ENCODE assay signal across 11 cellular contexts in the genomic region with DNA sequence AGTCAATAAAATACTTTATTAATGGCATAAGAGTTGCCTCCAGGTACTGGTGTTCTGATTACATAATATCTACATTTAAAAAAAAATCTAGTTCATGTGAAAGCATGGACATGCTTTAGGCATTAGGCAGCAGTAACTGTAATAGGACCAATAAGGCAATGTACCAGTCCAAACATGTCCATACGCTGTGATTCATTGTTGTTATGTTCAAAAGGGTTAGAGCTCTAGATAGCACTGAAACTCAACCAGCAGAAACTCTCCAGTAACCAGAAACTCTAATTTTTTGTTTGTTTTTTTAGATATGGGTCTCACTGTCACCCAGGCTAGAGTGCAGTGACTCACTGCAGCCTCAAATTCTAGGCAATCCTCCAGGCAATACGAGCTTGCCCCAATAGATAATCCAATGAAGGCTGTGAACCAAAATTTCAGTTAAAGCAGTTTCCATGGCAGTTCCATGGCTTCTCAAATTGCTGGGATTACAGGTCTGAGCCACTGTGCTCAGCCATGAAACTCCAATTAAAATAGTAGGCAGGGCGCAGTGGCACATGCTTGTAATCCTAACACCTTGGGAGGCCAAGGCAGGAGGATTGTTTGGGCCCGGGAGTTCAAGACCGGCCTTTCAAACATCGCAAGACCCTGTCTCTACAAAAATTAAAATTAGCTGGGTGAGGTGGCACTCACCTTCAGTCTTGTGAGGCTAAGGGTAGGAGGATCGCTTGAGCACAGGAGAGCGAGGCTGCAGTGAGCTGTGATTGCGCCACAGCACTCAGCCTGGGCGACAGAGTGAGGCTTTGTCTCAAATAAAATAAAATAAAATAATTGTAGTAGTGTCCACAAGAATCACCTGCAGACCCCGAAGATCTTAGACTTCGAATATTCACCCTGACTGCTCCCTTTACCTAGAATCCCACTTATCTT. TPM values are rescaled to one million over a fixed set of nuclear protein-coding genes. Genes with fewer than 3 reads are reported as not detected.
A peak's percentile ranks its signal among the peaks of the same experiment; 100 is the strongest.
DNase-seq lines count a peak whose midpoint lies in the region; ATAC-seq lines count a peak whose summit lies in the region.
"Had no signal": no experiment of that assay in that cellular context is flagged by ENCODE, and none has a peak within 500 bp of the region (broad histone marks: within the 10 kb centered on the region; RNA-seq: fewer than 3 reads in every experiment).

No MANE protein-coding gene starts in this region.

- DNase-seq in Right ventricle myocardium superior (no peak), cardiac septum (ENCODE audit: low spot score) (no peak), brain pericyte (ENCODE audit: low read depth, low spot score) (peak; percentile 44), left lobe of liver (ENCODE audit: low spot score) (no peak), NOMO-1 (lab: John Stamatoyannopoulos, UW; ENCODE audit: unreplicated experiment in 2 of 2) (no peak), HuH-7.5 (ENCODE audit: low spot score) (no peak)
- DNase-seq: activated T-cell treated with anti-CD3 and anti-CD28 coated beads, Interleukin-2, amount 50 U/mL, for 4 hours; BE2C; stimulated activated CD4-positive, alpha-beta T cell treated with anti-CD3 and anti-CD28 coated beads, Interleukin-4, amount 100 ng/mL, for 4 hours had no signal

- peak; percentile 41 for ATAC-seq in Right ventricle myocardium superior (ENCODE audit: poor library complexity)
- ATAC-seq in left lobe of liver = peak; percentile 67
- no peak for ATAC-seq in GM18907 (IDR thresholded peaks at IDR 0.05; ENCODE audit: unreplicated experiment)
- ATAC-seq in HG03378 (IDR thresholded peaks at IDR 0.05; ENCODE audit: unreplicated experiment) = no peak
- ATAC-seq: activated T-cell treated with anti-CD3 and anti-CD28 coated beads, Interleukin-2, amount 50 U/mL, for 4 hours had no signal

- intact Hi-C loops in Right ventricle myocardium superior (cut with DNase I) = loop anchor here (2.0 kb wide), 1 partner anchor 33 kb away; no protein-coding TSS in a partner anchor
- intact Hi-C loops in cardiac septum (cut with DNase I) = no loop called here

RNA-seq across cellular contexts. Expression of a gene that starts 36.3 kb away (rescaled TPM):
- total RNA-seq in Right ventricle myocardium superior (0.48 TPM), cardiac septum (0.81 TPM), left lobe of liver (0.13 TPM)

RNA-seq across cellular contexts. Expression of a gene that starts 57.6 kb away (rescaled TPM):
- total RNA-seq in Right ventricle myocardium superior (36.6 TPM), cardiac septum (37.9 TPM), left lobe of liver (11.3 TPM)

RNA-seq across cellular contexts. Expression of a gene that starts 58.6 kb away (rescaled TPM):
- total RNA-seq in Right ventricle myocardium superior (225 TPM), cardiac septum (175 TPM), left lobe of liver (29.1 TPM)

Comparison
In these comparisons a context has a peak if more than half of its experiments do, and no peak if none do; other contexts are left out.
1. ATAC-seq: peak in Right ventricle myocardium superior (single experiment) and left lobe of liver (single experiment); none in GM18907 (single experiment) and HG03378 (single experiment).